Comparison of ENCODE assay signal across 16 cellular contexts in the genomic region with DNA sequence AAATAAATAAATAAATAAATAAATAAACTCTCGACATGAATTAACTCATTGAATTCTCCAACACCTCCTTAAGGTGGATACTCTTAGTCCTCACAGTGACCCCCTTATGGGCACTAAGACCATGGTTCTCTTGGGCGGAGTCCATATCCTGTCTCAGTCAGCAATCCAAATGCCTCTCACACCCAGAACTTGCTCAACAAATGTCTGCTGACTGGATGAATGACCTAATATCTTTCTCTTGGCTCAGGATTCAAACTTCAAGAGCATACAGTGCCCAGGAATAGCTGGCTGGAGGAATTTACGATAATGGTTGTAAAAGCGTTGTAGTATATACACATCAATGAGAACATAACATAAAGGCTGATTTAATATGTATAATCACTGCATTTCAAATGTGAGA. TPM values are rescaled to one million over a fixed set of nuclear protein-coding genes. Genes with fewer than 3 reads are reported as not detected.
DNase-seq lines count a peak whose midpoint lies in the region; ATAC-seq, FAIRE-seq and TF ChIP-seq lines count a peak whose summit lies in the region.
"Had no signal": no experiment of that assay in that cellular context is flagged by ENCODE, and none has a peak within 500 bp of the region (broad histone marks: within the 10 kb centered on the region; RNA-seq: fewer than 3 reads in every experiment).

No MANE protein-coding gene starts in this region.

- H3K4me1 ChIP-seq in heart left ventricle (peaks cover 0 to 19% (median 6%) of the 10 kb centered on the region in 12 donors), small intestine (ENCODE audit: control insufficient read depth in 2 of 2, insufficient read depth in 1 of 2, low read depth in 1 of 2, low read length in 1 of 2) (no peaks in the 10 kb centered on the region), SJCRH30 (no peaks in the 10 kb centered on the region), esophagus squamous epithelium (peaks cover 0 to 25% (median 0%) of the 10 kb centered on the region in 3 donors), HAP-1 (no peaks in the 10 kb centered on the region)

- no peaks in the 10 kb centered on the region for H3K36me3 ChIP-seq in brain microvascular endothelial cell (replicated peaks)
- no peaks in the 10 kb centered on the region for H3K36me3 ChIP-seq in heart left ventricle
- H3K36me3 ChIP-seq in small intestine (ENCODE audit: control insufficient read depth in 2 of 2, insufficient read depth in 2 of 2, low read length in 2 of 2): no peaks in the 10 kb centered on the region
- no peaks in the 10 kb centered on the region for H3K36me3 ChIP-seq in SJCRH30
- H3K36me3 ChIP-seq in esophagus squamous epithelium: no peaks in the 10 kb centered on the region
- H3K36me3 ChIP-seq in HAP-1 (replicated peaks): no peaks in the 10 kb centered on the region

- H3K9me3 ChIP-seq in heart left ventricle (no peaks in the 10 kb centered on the region), small intestine (ENCODE audit: control insufficient read depth, low read depth) (no peaks in the 10 kb centered on the region), SJCRH30 (replicated peaks) (no peaks in the 10 kb centered on the region), esophagus squamous epithelium (no peaks in the 10 kb centered on the region), HAP-1 (no peaks in the 10 kb centered on the region)
- H3K9me3 ChIP-seq: body of pancreas had no signal

- peak; percentile 55 to 95 (median 94) for ATAC-seq in heart left ventricle
- ATAC-seq: body of pancreas, Panc1 had no signal

- no peak overlapping the region for H3K27ac ChIP-seq in brain microvascular endothelial cell
- H3K27ac ChIP-seq in heart left ventricle: peak overlapping the region in 1 of 12 donors; percentile 33
- no peak overlapping the region for H3K27ac ChIP-seq in small intestine (ENCODE audit: low read depth in 1 of 2, low read length in 1 of 2)
- H3K27ac ChIP-seq in SJCRH30: no peak overlapping the region
- H3K27ac ChIP-seq in esophagus squamous epithelium: no peak overlapping the region
- H3K27ac ChIP-seq: body of pancreas had no signal

- FAIRE-seq in small intestine (lab: Jason Lieb, UNC): no peak

- WGBS in heart left ventricle, 4 donors: 18 to 28% (median 25%) methylated on average over 4 of the region's 4 CpGs
- 47 to 67% (median 66%) methylated on average over 4 of the region's 4 CpGs for WGBS in small intestine, 3 donors
- WGBS in esophagus squamous epithelium, 2 donors: 70 to 87% methylated on average over 4 of the region's 4 CpGs

- intact Hi-C loops in heart left ventricle (cut with DNase I): loop anchor here in 1 of 10 donors (5.0 kb wide), 1 partner anchor 148 kb away; no protein-coding TSS in a partner anchor
- intact Hi-C loops in esophagus squamous epithelium (cut with DNase I): no loop called here

- no peak overlapping the region for H3K4me3 ChIP-seq in brain microvascular endothelial cell (ENCODE audit: low read depth, low read length)
- no peak overlapping the region for H3K4me3 ChIP-seq in heart left ventricle
- H3K4me3 ChIP-seq in small intestine (ENCODE audit: low read depth in 1 of 2, low read length in 2 of 2): no peak overlapping the region
- H3K4me3 ChIP-seq in SJCRH30: no peak overlapping the region
- no peak overlapping the region for H3K4me3 ChIP-seq in esophagus squamous epithelium
- H3K4me3 ChIP-seq in HAP-1: no peak overlapping the region
- H3K4me3 ChIP-seq: body of pancreas had no signal

- no peaks in the 10 kb centered on the region for H3K27me3 ChIP-seq in brain microvascular endothelial cell (replicated peaks)
- H3K27me3 ChIP-seq in heart left ventricle: no peaks in the 10 kb centered on the region
- no peaks in the 10 kb centered on the region for H3K27me3 ChIP-seq in small intestine (ENCODE audit: control insufficient read depth in 2 of 2, insufficient read depth in 2 of 2, low read length in 2 of 2)
- H3K27me3 ChIP-seq in SJCRH30: no peaks in the 10 kb centered on the region
- H3K27me3 ChIP-seq in esophagus squamous epithelium: no peaks in the 10 kb centered on the region
- H3K27me3 ChIP-seq in HAP-1 (ENCODE audit: low read depth): no peaks in the 10 kb centered on the region
- H3K27me3 ChIP-seq: body of pancreas had no signal

- DNase-seq in GM04504 (ENCODE audit: low read depth) (peak; percentile 35), brain microvascular endothelial cell (peak; percentile 67), heart left ventricle (peak in 2 of 5 donors; percentile 28 to 50), small intestine (peak; percentile 60), SJCRH30 (no peak), esophagus squamous epithelium (lab: John Stamatoyannopoulos, UW) (no peak), HAP-1 (ENCODE audit: low spot score in 2 of 2) (no peak), NOMO-1 treated with DMSO at 0.1 percent for 48 hours (lab: John Stamatoyannopoulos, UW; ENCODE audit: unreplicated experiment) (no peak)
- DNase-seq: activated CD4-positive, alpha-beta T cell treated with anti-CD3 and anti-CD28 coated beads, Interleukin-2, amount 10 ng/mL, durations not matched to agents 7 days and 5 days; body of pancreas; CD4-positive, alpha-beta T cell; GDM1; immature natural killer cell; NCI-H1417; NCI-H510A had no signal

- TF ChIP-seq CTCF in brain microvascular endothelial cell (IDR thresholded peaks at IDR 0.05; ENCODE audit: low read depth, low read length, missing control alignments) (no peak), heart left ventricle (IDR thresholded peaks at IDR 0.05) (no peak), esophagus squamous epithelium (IDR thresholded peaks at IDR 0.05) (no peak)

- in situ Hi-C loops in brain microvascular endothelial cell (cut with HindIII; ENCODE audit: low pct_ligation_motif_present, low sequenced_read_pairs): no loop called here
- in situ Hi-C loops in HAP-1 (cut with MboI; ENCODE audit: low sequenced_read_pairs): no loop called here

- TF ChIP-seq POLR2A in heart left ventricle (IDR thresholded peaks at IDR 0.05) (no peak), esophagus squamous epithelium (IDR thresholded peaks at IDR 0.05) (no peak)

RNA-seq across cellular contexts. Expression of gene UBB, which starts 6.8 kb away (rescaled TPM):
- 1,000 to 10,000 TPM in 8 of 9 donors, 100 to 1,000 TPM in 1; 665 to 2,180 (median 1,547) TPM for total RNA-seq in heart left ventricle
- polyA plus RNA-seq in heart left ventricle: 1,000 to 10,000 TPM in 1 of 2 donors, 100 to 1,000 TPM in 1; 932 to 1,006 TPM
- 1,000 to 10,000 TPM; 1,011 to 2,335 (median 1,827) TPM for polyA plus RNA-seq in small intestine
- 2,921 and 3,511 TPM in 2 replicates for total RNA-seq in SJCRH30 (2014; rRNA removed; shearing (Covaris generic))
- total RNA-seq in esophagus squamous epithelium: 100 to 1,000 TPM; 360 to 590 (median 461) TPM

RNA-seq across cellular contexts. Expression of gene CENPV, which starts 20.9 kb away (rescaled TPM):
- total RNA-seq in heart left ventricle: 10 to 100 TPM in 8 of 9 donors, 1 to 10 TPM in 1; 9.7 to 15.0 (median 11.5) TPM
- 10 to 100 TPM in 1 of 2 donors, 1 to 10 TPM in 1; 9.1 to 18.7 TPM for polyA plus RNA-seq in heart left ventricle
- polyA plus RNA-seq in small intestine: 100 to 1,000 TPM; 115 to 185 (median 163) TPM
- total RNA-seq in SJCRH30 (2014; rRNA removed; shearing (Covaris generic)): 50.2 and 51.5 TPM in 2 replicates
- total RNA-seq in esophagus squamous epithelium: 1 to 10 TPM in 3 of 4 donors, under 1 TPM in 1; 0.56 to 5.1 (median 1.5) TPM

RNA-seq across cellular contexts. Expression of gene TRPV2, which starts 41.2 kb away (rescaled TPM):
- total RNA-seq in heart left ventricle (10 to 100 TPM in 5 of 9 donors, 1 to 10 TPM in 4; 5.8 to 43.5 (median 11.5) TPM), esophagus squamous epithelium (1 to 10 TPM; 1.7 to 8.4 (median 2.5) TPM)
- polyA plus RNA-seq in heart left ventricle (1 to 10 TPM; 5.2 to 8.6 TPM), small intestine (1 to 10 TPM in 2 of 3 donors, under 1 TPM in 1; 0.45 to 9.3 (median 3.8) TPM)
- 0.42 and 0.63 TPM in 2 replicates for total RNA-seq in SJCRH30 (2014; rRNA removed; shearing (Covaris generic))

Comparison
In these comparisons a context has a peak if more than half of its experiments do, and no peak if none do; other contexts are left out.
1. DNase-seq: peak in GM04504 (single experiment), brain microvascular endothelial cell (single experiment) and small intestine (single experiment); none in SJCRH30 (0 of 2), esophagus squamous epithelium (single experiment), HAP-1 (0 of 2) and NOMO-1 treated with DMSO at 0.1 percent for 48 hours (single experiment).